8 cellular contexts compared by ENCODE assay signal in the genomic region with DNA sequence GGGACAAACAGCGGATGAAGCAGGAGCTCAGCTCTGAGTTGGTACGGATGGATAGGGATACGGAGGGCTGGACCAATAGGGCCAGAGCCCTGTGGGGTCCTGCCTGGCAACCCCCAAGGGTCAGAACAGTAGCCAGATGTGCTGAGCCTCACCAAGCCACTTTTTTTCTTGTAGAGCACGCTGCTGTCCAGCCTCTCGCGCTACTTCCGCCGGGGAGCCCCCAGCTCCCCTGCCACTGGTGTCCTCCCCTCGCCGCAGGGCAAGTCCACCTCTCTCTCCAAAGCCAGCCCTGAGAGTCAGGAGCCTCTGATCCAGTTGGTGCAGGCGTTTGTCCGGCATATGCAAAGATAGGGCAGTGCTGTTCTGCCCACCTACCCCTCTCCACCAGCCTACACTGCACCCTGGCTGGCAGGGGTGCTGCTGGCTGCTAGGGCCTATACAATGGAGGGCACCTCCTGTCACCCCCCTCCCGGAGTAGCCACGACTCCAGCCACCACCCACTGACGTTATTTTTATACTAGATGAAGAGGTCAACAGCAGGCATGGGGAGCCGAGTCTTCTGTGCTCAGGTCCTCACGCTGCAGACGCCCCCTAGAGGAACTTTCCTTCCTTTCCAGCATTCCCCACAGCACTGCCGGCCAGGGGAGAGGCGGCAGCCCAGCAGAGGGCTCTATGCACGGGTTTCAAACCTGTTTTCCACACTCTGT. TPM values are rescaled to one million over a fixed set of nuclear protein-coding genes. Genes with fewer than 3 reads are reported as not detected.
DNase-seq lines count a peak whose midpoint lies in the region; ATAC-seq and TF ChIP-seq lines count a peak whose summit lies in the region.

No MANE protein-coding gene starts in this region.

- H3K9me3 ChIP-seq in Loucy (ENCODE audit: insufficient read depth, low read depth, low read length), result no peaks in the 10 kb centered on the region
- no peaks in the 10 kb centered on the region for H3K9me3 ChIP-seq in SK-N-SH

- H3K4me2 ChIP-seq in Loucy (ENCODE audit: low read depth, low read length, poor library complexity, severe bottlenecking) (no peak overlapping the region), SK-N-SH (no peak overlapping the region)

- TF ChIP-seq EP300 in SK-N-SH (IDR thresholded peaks at IDR 0.05; ENCODE audit: borderline replicate concordance in 1 of 2, low read depth in 1 of 2, low read length in 1 of 2), result no peak

- no peaks in the 10 kb centered on the region for H3K27me3 ChIP-seq in Loucy (ENCODE audit: insufficient read depth, low read length, poor library complexity, severe bottlenecking)
- no peaks in the 10 kb centered on the region for H3K27me3 ChIP-seq in SK-N-SH (ENCODE audit: insufficient read depth)

- peak; percentile 71 for TF ChIP-seq CTCF in Loucy (conservative IDR thresholded peaks at IDR 0.05; ENCODE audit: low read length)
- peak; percentile 88 for TF ChIP-seq CTCF in SK-N-SH (IDR thresholded peaks at IDR 0.05)
- peak; percentile 97 for TF ChIP-seq CTCF in astrocyte of the cerebellum (IDR thresholded peaks at IDR 0.05; ENCODE audit: low read depth, low read length, missing control alignments)

- WGBS in SK-N-SH (ENCODE audit: low lambda C conversion rate), result 63% methylated on average over 20 of the region's 21 CpGs

- H2AFZ ChIP-seq in Loucy (ENCODE audit: low read length) (no peak overlapping the region), SK-N-SH (ENCODE audit: low read depth) (no peak overlapping the region)

- peak; percentile 65 for TF ChIP-seq RAD21 in SK-N-SH (IDR thresholded peaks at IDR 0.05; ENCODE audit: low read length)

- intact Hi-C loops in sciatic nerve (cut with DNase I), result no loop called here

- H3K9ac ChIP-seq in Loucy (ENCODE audit: low read depth, low read length, poor library complexity, severe bottlenecking) (no peak overlapping the region), SK-N-SH (no peak overlapping the region)

- POLR2A ChIA-PET in SK-N-SH (lab: Yijun Ruan, JAX), result no interaction called here

- DNase-seq in G401 (ENCODE audit: low spot score) (peak; percentile 91), SK-N-SH (peak; percentile 89), astrocyte of the cerebellum (ENCODE audit: low read depth) (peak; percentile 47), hepatic stellate cell (ENCODE audit: low spot score) (peak; percentile 90), sciatic nerve (ENCODE audit: low spot score) (peak; percentile 82)

- H3K27ac ChIP-seq in SK-N-SH (ENCODE audit: low read depth in 2 of 2, low read length in 1 of 2), result no peak overlapping the region

- CTCF ChIA-PET in SK-N-SH (lab: Yijun Ruan, JAX), result interaction anchor here (0.6 to 4.7 kb wide), 28 partner anchors 8 to 334 kb away, joined by 3 to 37 read pairs (median 4); partner anchors contain the start of gene SH3GLB2

- H3F3A ChIP-seq in Loucy (ENCODE audit: low read depth) (no peaks in the 10 kb centered on the region), SK-N-SH (replicated peaks; ENCODE audit: insufficient read depth) (peaks cover 14% of the 10 kb centered on the region)

- H3K4me1 ChIP-seq in Loucy (ENCODE audit: insufficient read depth, low read length, poor library complexity, severe bottlenecking) (no peaks in the 10 kb centered on the region), SK-N-SH (ENCODE audit: control insufficient read depth in 1 of 2, insufficient read depth in 2 of 2, low read depth in 1 of 2, low read length in 1 of 2) (no peaks in the 10 kb centered on the region; a peak in 1 of 4 replicates)

- H3K4me3 ChIP-seq in Loucy (ENCODE audit: low read length, poor library complexity, severe bottlenecking), result no peak overlapping the region
- peak overlapping the region in 1 of 2 experiments; percentile 40; a peak in 1 of 4 replicates for H3K4me3 ChIP-seq in SK-N-SH (ENCODE audit: low read depth in 2 of 2, low read length in 1 of 2)
- no peak overlapping the region for H3K4me3 ChIP-seq in astrocyte of the cerebellum (ENCODE audit: low read depth, low read length)

- no peaks in the 10 kb centered on the region for H3K79me2 ChIP-seq in Loucy (ENCODE audit: insufficient read depth, low read length)
- no peaks in the 10 kb centered on the region for H3K79me2 ChIP-seq in SK-N-SH (ENCODE audit: insufficient read depth)

- H3K9me2 ChIP-seq in Loucy (replicated peaks; ENCODE audit: low read depth, low read length) (no peaks in the 10 kb centered on the region), SK-N-SH (no peaks in the 10 kb centered on the region)

- H4K20me1 ChIP-seq in Loucy (ENCODE audit: insufficient read depth, low read length, poor library complexity, severe bottlenecking) (no peaks in the 10 kb centered on the region), SK-N-SH (ENCODE audit: insufficient read depth) (0 out of 2 replicates have a peak, but pooled peaks cover 3% of the 10 kb centered on the region)

- H3K36me3 ChIP-seq in Loucy (ENCODE audit: insufficient read depth, low read length) (peaks cover 51% of the 10 kb centered on the region; the same call in 1 of the 2 replicates), SK-N-SH (replicated peaks in 1 of 2; ENCODE audit: control insufficient read depth in 1 of 2, insufficient read depth in 2 of 2, low read length in 1 of 2) (peaks cover 4 to 70% of the 10 kb centered on the region in 2 experiments)

- in situ Hi-C loops in G401 (cut with HindIII; ENCODE audit: low sequenced_read_pairs) (no loop called here), astrocyte of the cerebellum (cut with HindIII; ENCODE audit: low sequenced_read_pairs) (no loop called here)

- ATAC-seq in sciatic nerve, result peak; percentile 90
- ATAC-seq in HG03439 (IDR thresholded peaks at IDR 0.05; ENCODE audit: unreplicated experiment), result no peak
- ATAC-seq in GM19035 (IDR thresholded peaks at IDR 0.05; ENCODE audit: unreplicated experiment), result no peak

TF ChIP-seq in SK-N-SH, 30 proteins besides CTCF, POLR2A, EP300 and RAD21 (continues in another document):
- TF ChIP-seq RXRA (IDR thresholded peaks at IDR 0.05; ENCODE audit: borderline replicate concordance, low read depth) (no peak), RCOR1 (IDR thresholded peaks at IDR 0.05; ENCODE audit: low read length) (no peak), EZH2phosphoT487 (IDR thresholded peaks at IDR 0.05; ENCODE audit: borderline replicate concordance, low read depth) (no peak), YY1 (IDR thresholded peaks at IDR 0.05; ENCODE audit: low read depth) (no peak), FOSL2 (IDR thresholded peaks at IDR 0.05; ENCODE audit: borderline replicate concordance, low read depth) (no peak), CHD2 (IDR thresholded peaks at IDR 0.05; ENCODE audit: low read length, partially characterized antibody) (no peak), MAX (IDR thresholded peaks at IDR 0.05; ENCODE audit: low read depth) (no peak), USF2 (IDR thresholded peaks at IDR 0.05; ENCODE audit: borderline replicate concordance, low read depth, low read length) (no peak), SMC3 (IDR thresholded peaks at IDR 0.05; ENCODE audit: low read depth, low read length) (peak; percentile 56), JUND (IDR thresholded peaks at IDR 0.05) (no peak), MXI1 (IDR thresholded peaks at IDR 0.05; ENCODE audit: low read depth, low read length) (0 out of 2 replicates have a peak, but pooled peaks have one; percentile 18), RFX5 (IDR thresholded peaks at IDR 0.05; ENCODE audit: low read length) (no peak)
- TF ChIP-seq, protein P1, sequence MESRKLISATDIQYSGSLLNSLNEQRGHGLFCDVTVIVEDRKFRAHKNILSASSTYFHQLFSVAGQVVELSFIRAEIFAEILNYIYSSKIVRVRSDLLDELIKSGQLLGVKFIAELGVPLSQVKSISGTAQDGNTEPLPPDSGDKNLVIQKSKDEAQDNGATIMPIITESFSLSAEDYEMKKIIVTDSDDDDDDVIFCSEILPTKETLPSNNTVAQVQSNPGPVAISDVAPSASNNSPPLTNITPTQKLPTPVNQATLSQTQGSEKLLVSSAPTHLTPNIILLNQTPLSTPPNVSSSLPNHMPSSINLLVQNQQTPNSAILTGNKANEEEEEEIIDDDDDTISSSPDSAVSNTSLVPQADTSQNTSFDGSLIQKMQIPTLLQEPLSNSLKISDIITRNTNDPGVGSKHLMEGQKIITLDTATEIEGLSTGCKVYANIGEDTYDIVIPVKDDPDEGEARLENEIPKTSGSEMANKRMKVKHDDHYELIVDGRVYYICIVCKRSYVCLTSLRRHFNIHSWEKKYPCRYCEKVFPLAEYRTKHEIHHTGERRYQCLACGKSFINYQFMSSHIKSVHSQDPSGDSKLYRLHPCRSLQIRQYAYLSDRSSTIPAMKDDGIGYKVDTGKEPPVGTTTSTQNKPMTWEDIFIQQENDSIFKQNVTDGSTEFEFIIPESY (IDR thresholded peaks at IDR 0.05; ENCODE audit: borderline replicate concordance, low read depth), result no peak

RNA-seq across cellular contexts. Expression of gene SH3GLB2, which starts 21.6 kb away (rescaled TPM):
- total RNA-seq in G401 (2014; rRNA removed; shearing (Covaris generic)), result 43.6 and 54.3 TPM in 2 replicates
- 94.4 and 111 TPM in 2 replicates for polyA plus RNA-seq in SK-N-SH (2012; rRNA removed)
- 24.8 and 39.7 TPM in 2 replicates for polyA plus RNA-seq in SK-N-SH (2012; cell fraction: cytosol; rRNA removed)
- polyA plus RNA-seq in SK-N-SH (2012; cell fraction: nucleus; rRNA removed), result 624 and 677 TPM in 2 replicates
- total RNA-seq in sciatic nerve, result 158 TPM

RNA-seq across cellular contexts. Expression of gene MIGA2, which starts 29.9 kb away (rescaled TPM):
- total RNA-seq in G401 (2014; rRNA removed; shearing (Covaris generic)), result 7.8 and 20.5 TPM in 2 replicates
- 21.2 and 26.4 TPM in 2 replicates for polyA plus RNA-seq in SK-N-SH (2012; rRNA removed)
- polyA plus RNA-seq in SK-N-SH (2012; cell fraction: cytosol; rRNA removed), result 6.0 and 9.9 TPM in 2 replicates
- polyA plus RNA-seq in SK-N-SH (2012; cell fraction: nucleus; rRNA removed), result 104 and 119 TPM in 2 replicates
- 25.5 TPM for total RNA-seq in sciatic nerve

RNA-seq across cellular contexts. Expression of gene NUP188, which starts 59.0 kb away (rescaled TPM):
- total RNA-seq in G401 (2014; rRNA removed; shearing (Covaris generic)), result 33.2 and 68.6 TPM in 2 replicates
- 41.5 and 49.5 TPM in 2 replicates for polyA plus RNA-seq in SK-N-SH (2012; rRNA removed)
- polyA plus RNA-seq in SK-N-SH (2012; cell fraction: cytosol; rRNA removed), result 19.7 and 29.6 TPM in 2 replicates
- polyA plus RNA-seq in SK-N-SH (2012; cell fraction: nucleus; rRNA removed), result 74.3 and 77.1 TPM in 2 replicates
- total RNA-seq in sciatic nerve, result 46.4 TPM

RNA-seq across cellular contexts. Expression of gene DOLK, which starts 59.1 kb away (rescaled TPM):
- total RNA-seq in G401 (2014; rRNA removed; shearing (Covaris generic)), result 33.7 and 38.6 TPM in 2 replicates
- 23.1 and 31.7 TPM in 2 replicates for polyA plus RNA-seq in SK-N-SH (2012; rRNA removed)
- 15.8 and 23.1 TPM in 2 replicates for polyA plus RNA-seq in SK-N-SH (2012; cell fraction: cytosol; rRNA removed)
- 12.1 and 15.0 TPM in 2 replicates for polyA plus RNA-seq in SK-N-SH (2012; cell fraction: nucleus; rRNA removed)
- 9.6 TPM for total RNA-seq in sciatic nerve
